ENCODE assay signal across 8 cellular contexts in the genomic region with DNA sequence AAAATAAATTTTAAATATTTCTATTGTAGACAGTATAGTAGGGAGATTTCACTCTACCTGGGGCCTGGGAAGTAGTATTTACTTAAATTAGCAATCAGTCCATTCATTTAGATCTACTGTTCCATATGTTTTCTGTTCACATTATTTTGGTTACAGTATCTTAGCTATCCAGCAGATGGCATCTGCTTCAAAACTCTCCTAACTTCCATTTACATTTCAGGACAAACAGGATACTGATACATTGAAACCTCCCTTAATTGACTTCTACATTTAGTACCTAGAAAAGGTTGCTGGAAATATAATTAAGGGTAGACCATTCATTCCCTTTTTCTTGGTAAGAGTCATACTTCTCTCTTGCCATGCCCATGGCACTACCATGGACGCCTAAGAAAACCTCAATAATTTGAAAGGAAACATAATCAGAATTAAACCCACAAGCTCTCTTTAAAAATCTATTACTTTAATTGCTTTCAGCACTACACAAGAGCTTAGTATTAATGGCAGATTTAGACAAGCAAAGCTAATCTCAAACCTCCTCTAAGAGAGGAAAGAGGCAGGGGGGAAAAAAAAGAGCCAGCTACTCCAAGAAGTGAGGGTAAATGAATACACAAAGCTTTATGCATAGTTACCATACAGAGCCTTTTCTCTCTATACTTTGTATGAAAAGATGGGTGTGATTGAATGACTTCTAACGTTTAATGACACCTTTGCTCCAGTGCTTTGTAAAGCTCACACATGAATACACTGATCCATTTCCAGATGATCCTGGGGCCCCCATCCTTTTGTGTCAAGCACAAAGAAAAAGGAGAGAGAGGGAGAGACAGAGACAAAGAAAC.
DNase-seq lines count a peak whose midpoint lies in the region; ATAC-seq and TF ChIP-seq lines count a peak whose summit lies in the region.

No MANE protein-coding gene starts in this region.

- H3K4me3 ChIP-seq in AG04449 (ENCODE audit: low read depth, low read length) (no peak overlapping the region), right lobe of liver (no peak overlapping the region), vagina (no peak overlapping the region)

- 26% methylated on average over 2 of the region's 2 CpGs for WGBS in right lobe of liver (ENCODE audit: insufficient coverage, low coverage, low lambda C conversion rate, missing lambda C conversion rate)

- POLR2A ChIA-PET in AG04449 (lab: Yijun Ruan, JAX): no interaction called here

- H3K27ac ChIP-seq in right lobe of liver (no peak overlapping the region), vagina (no peak overlapping the region)

- peak; percentile 71 to 88 (median 76) for ATAC-seq in right lobe of liver
- ATAC-seq in HG03460 (IDR thresholded peaks at IDR 0.05; ENCODE audit: unreplicated experiment): no peak

- H3K36me3 ChIP-seq in right lobe of liver (no peaks in the 10 kb centered on the region), vagina (no peaks in the 10 kb centered on the region)

- CTCF ChIA-PET in AG04449 (lab: Yijun Ruan, JAX): interaction anchor here (0.6 to 4.4 kb wide), 52 partner anchors 9 to 341 kb away, joined by 3 to 57 read pairs (median 4); a partner anchor contains a TSS

- TF ChIP-seq CTCF in AG04449 (IDR thresholded peaks at IDR 0.05; ENCODE audit: insufficient read depth, low read length, missing control alignments) (peak; percentile 46), GM12873 (IDR thresholded peaks at IDR 0.05; ENCODE audit: insufficient read depth, low read depth, low read length, missing control alignments) (peak; percentile 46), right lobe of liver (IDR thresholded peaks at IDR 0.05) (peak; percentile 55 to 73 (median 62)), vagina (IDR thresholded peaks at IDR 0.05) (peak in 2 of 3 experiments; percentile 26 to 70)

- DNase-seq in AG04449 (ENCODE audit: low read depth, low spot score) (no peak), NCI-H748 (lab: John Stamatoyannopoulos, UW; ENCODE audit: unreplicated experiment) (peak; percentile 29), cerebellar cortex (ENCODE audit: low spot score) (peak; percentile 65), right lobe of liver (no peak), vagina (ENCODE audit: extremely low spot score in 2 of 2) (no peak), HuH-7.5 (ENCODE audit: low spot score) (no peak)

- H3K27me3 ChIP-seq in right lobe of liver (no peaks in the 10 kb centered on the region), vagina (no peaks in the 10 kb centered on the region)

- intact Hi-C loops in right lobe of liver (cut with DNase I) (no loop called here), vagina (cut with DNase I) (loop anchor here (5.0 kb wide), 1 partner anchor 287 kb away; a partner anchor contains a TSS)

- no peaks in the 10 kb centered on the region for H3K4me1 ChIP-seq in right lobe of liver
- peaks cover 27% of the 10 kb centered on the region for H3K4me1 ChIP-seq in vagina

- no peak for TF ChIP-seq POLR2A in right lobe of liver (IDR thresholded peaks at IDR 0.05)
- no peak for TF ChIP-seq POLR2A in vagina (IDR thresholded peaks at IDR 0.05)

- H3K9me3 ChIP-seq in right lobe of liver: no peaks in the 10 kb centered on the region
- no peaks in the 10 kb centered on the region for H3K9me3 ChIP-seq in vagina

Comparison
In these comparisons a context has a peak if more than half of its experiments do, and no peak if none do; other contexts are left out.
1. DNase-seq: peak in NCI-H748 (single experiment) and cerebellar cortex (single experiment); none in AG04449 (single experiment), right lobe of liver (0 of 3), vagina (0 of 2) and HuH-7.5 (single experiment).
2. Peak in every context shown above with its lines, with median percentiles within 50 percentile points of each other: CTCF ChIP-seq.